ENCODE assay signal across 1 cellular context in the genomic region with DNA sequence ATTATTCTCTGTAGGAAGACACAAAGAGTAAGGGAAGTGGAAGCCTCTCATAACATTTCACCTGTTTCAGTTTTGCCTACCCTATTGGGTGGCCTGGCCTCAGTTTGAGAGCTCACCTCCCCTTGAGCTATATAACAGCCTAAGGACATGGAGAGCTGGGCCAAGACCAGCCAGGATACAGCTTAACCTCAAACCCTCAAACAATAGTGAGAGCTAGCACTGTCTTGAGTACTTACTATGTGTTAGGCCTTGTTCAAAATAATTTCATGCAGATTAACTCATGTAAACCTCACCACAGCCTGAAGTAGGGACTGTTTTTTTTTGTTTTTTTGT.
TF ChIP-seq lines count a peak whose summit lies in the region.

No MANE protein-coding gene starts in this region.

TF ChIP-seq in K562, 482 proteins besides CTCF, POLR2A, EP300 and RAD21 (continued from another document):
- TF ChIP-seq, protein P1, sequence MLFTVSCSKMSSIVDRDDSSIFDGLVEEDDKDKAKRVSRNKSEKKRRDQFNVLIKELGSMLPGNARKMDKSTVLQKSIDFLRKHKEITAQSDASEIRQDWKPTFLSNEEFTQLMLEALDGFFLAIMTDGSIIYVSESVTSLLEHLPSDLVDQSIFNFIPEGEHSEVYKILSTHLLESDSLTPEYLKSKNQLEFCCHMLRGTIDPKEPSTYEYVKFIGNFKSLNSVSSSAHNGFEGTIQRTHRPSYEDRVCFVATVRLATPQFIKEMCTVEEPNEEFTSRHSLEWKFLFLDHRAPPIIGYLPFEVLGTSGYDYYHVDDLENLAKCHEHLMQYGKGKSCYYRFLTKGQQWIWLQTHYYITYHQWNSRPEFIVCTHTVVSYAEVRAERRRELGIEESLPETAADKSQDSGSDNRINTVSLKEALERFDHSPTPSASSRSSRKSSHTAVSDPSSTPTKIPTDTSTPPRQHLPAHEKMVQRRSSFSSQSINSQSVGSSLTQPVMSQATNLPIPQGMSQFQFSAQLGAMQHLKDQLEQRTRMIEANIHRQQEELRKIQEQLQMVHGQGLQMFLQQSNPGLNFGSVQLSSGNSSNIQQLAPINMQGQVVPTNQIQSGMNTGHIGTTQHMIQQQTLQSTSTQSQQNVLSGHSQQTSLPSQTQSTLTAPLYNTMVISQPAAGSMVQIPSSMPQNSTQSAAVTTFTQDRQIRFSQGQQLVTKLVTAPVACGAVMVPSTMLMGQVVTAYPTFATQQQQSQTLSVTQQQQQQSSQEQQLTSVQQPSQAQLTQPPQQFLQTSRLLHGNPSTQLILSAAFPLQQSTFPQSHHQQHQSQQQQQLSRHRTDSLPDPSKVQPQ (CRISPR knock-in tag; IDR thresholded peaks at IDR 0.05; ENCODE audit: borderline replicate concordance), result no peak
- TF ChIP-seq CBX8 (IDR thresholded peaks at IDR 0.05; ENCODE audit: borderline replicate concordance, extremely low read depth, low read depth, low read length, poor library complexity, severe bottlenecking) (no peak), MYNN (IDR thresholded peaks at IDR 0.05) (no peak), MYNN (CRISPR knock-in tag; IDR thresholded peaks at IDR 0.05) (no peak), ZNF316 (IDR thresholded peaks at IDR 0.05) (no peak), ZNF239 (CRISPR knock-in tag; IDR thresholded peaks at IDR 0.05) (no peak), GTF2F1 (IDR thresholded peaks at IDR 0.05; ENCODE audit: low read depth, low read length) (no peak)
- TF ChIP-seq, protein P2, sequence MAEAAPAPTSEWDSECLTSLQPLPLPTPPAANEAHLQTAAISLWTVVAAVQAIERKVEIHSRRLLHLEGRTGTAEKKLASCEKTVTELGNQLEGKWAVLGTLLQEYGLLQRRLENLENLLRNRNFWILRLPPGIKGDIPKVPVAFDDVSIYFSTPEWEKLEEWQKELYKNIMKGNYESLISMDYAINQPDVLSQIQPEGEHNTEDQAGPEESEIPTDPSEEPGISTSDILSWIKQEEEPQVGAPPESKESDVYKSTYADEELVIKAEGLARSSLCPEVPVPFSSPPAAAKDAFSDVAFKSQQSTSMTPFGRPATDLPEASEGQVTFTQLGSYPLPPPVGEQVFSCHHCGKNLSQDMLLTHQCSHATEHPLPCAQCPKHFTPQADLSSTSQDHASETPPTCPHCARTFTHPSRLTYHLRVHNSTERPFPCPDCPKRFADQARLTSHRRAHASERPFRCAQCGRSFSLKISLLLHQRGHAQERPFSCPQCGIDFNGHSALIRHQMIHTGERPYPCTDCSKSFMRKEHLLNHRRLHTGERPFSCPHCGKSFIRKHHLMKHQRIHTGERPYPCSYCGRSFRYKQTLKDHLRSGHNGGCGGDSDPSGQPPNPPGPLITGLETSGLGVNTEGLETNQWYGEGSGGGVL (CRISPR knock-in tag; IDR thresholded peaks at IDR 0.05), result no peak
TF ChIP-seq in K562: peak in this region for 0.
